In genomic region chr13:50365683-50366391, GRCh38 we compare ENCODE assay signal across 7 cellular contexts.
DNase-seq lines count a peak whose midpoint lies in the region; ATAC-seq and TF ChIP-seq lines count a peak whose summit lies in the region.

No MANE protein-coding gene starts in this region.

- CTCF ChIA-PET in Panc1 (lab: Charles Lee): no interaction called here
- CTCF ChIA-PET in MCF 10A (lab: Yijun Ruan, JAX): interaction anchor here (0.6 to 1.0 kb wide), 4 partner anchors 8 to 214 kb away, joined by 3 to 4 read pairs (median 4); no protein-coding TSS in a partner anchor

- intact Hi-C loops in Panc1 (cut with micrococcal nuclease; ENCODE audit: unreplicated experiment): no loop called here
- intact Hi-C loops in MCF 10A (cut with micrococcal nuclease): no loop called here

- peak overlapping the region; percentile 65 for H3K27ac Mint-ChIP-seq in MCF 10A (ENCODE audit: low read depth, unreplicated experiment)

- POLR2A ChIA-PET in Panc1 (lab: Charles Lee): no interaction called here
- POLR2A ChIA-PET in MCF 10A (lab: Yijun Ruan, JAX): interaction anchor here (0.5 to 2.7 kb wide), 14 partner anchors 8 to 241 kb away, joined by 3 to 9 read pairs (median 4); no protein-coding TSS in a partner anchor

- peaks cover 18% of the 10 kb centered on the region for H3K4me1 Mint-ChIP-seq in MCF 10A (ENCODE audit: insufficient read depth, unreplicated experiment)

- H3K9me3 Mint-ChIP-seq in MCF 10A (ENCODE audit: unreplicated experiment): no peaks in the 10 kb centered on the region

- no peak for TF ChIP-seq EP300 in gastroesophageal sphincter (IDR thresholded peaks at IDR 0.05)

- ATAC-seq in GM19397 (IDR thresholded peaks at IDR 0.05; ENCODE audit: unreplicated experiment): peak; percentile 60
- ATAC-seq in HG03342 (IDR thresholded peaks at IDR 0.05; ENCODE audit: unreplicated experiment): peak; percentile 47
- ATAC-seq in Panc1: peak; percentile 85
- ATAC-seq in gastroesophageal sphincter: no peak

- H3K4me3 ChIP-seq in Panc1 (ENCODE audit: low read depth in 2 of 2, low read length in 2 of 2): peak overlapping the region; percentile 1 to 42; a peak in 2 of 4 replicates
- H3K4me3 ChIP-seq in gastroesophageal sphincter: no peak overlapping the region
- H3K4me3 ChIP-seq in SJCRH30: no peak overlapping the region

- no peak for TF ChIP-seq POLR2A in gastroesophageal sphincter (IDR thresholded peaks at IDR 0.05)

- H3K4me3 Mint-ChIP-seq in MCF 10A (ENCODE audit: unreplicated experiment): peak overlapping the region; percentile 60

- 80 to 86% methylated on average over 1 to 8 of the region's 8 CpGs for WGBS in gastroesophageal sphincter (ENCODE audit: low coverage in 1 of 2), 2 donors

- no peak for DNase-seq in Panc1 (ENCODE audit: low read depth, low spot score)
- peak; percentile 82 for DNase-seq in MCF 10A (ENCODE audit: unreplicated experiment)
- DNase-seq in stimulated activated CD4-positive, alpha-beta T cell treated with anti-CD3 and anti-CD28 coated beads, Interleukin-12 subunit alpha, Interleukin-12 subunit beta, amount 100 ng/mL, for 24 hours (ENCODE audit: low read depth in 2 of 2): peak; percentile 18 to 34
- no peak for DNase-seq in SJCRH30

- H3K36me3 ChIP-seq in Panc1 (ENCODE audit: control insufficient read depth, insufficient read depth, low read length) (no peaks in the 10 kb centered on the region), gastroesophageal sphincter (no peaks in the 10 kb centered on the region), SJCRH30 (no peaks in the 10 kb centered on the region)

- TF ChIP-seq CTCF in Panc1 (IDR thresholded peaks at IDR 0.05) (no peak), MCF 10A (IDR thresholded peaks at IDR 0.05; ENCODE audit: unreplicated experiment) (no peak), gastroesophageal sphincter (IDR thresholded peaks at IDR 0.05) (no peak)

- in situ Hi-C loops in Panc1 (cut with HindIII; ENCODE audit: low pct_unique_long_range_greater_than_20kb, low sequenced_read_pairs): no loop called here

- H3K27me3 ChIP-seq in Panc1 (ENCODE audit: control insufficient read depth, insufficient read depth, low read length): no peaks in the 10 kb centered on the region
- H3K27me3 ChIP-seq in gastroesophageal sphincter: no peaks in the 10 kb centered on the region
- H3K27me3 ChIP-seq in SJCRH30: no peaks in the 10 kb centered on the region

- no TSS peak for BruUV-seq in Panc1 (replicated peaks; lab: Mats Ljungman, UMichigan)
- no TSS peak for BruUV-seq in MCF 10A (replicated peaks; lab: Mats Ljungman, UMichigan)

- H3K9me3 ChIP-seq in Panc1 (ENCODE audit: control insufficient read depth, insufficient read depth, low read depth, low read length): no peaks in the 10 kb centered on the region
- H3K9me3 ChIP-seq in gastroesophageal sphincter: no peaks in the 10 kb centered on the region
- H3K9me3 ChIP-seq in SJCRH30 (replicated peaks): no peaks in the 10 kb centered on the region

- H3K4me1 ChIP-seq in Panc1 (ENCODE audit: control insufficient read depth, insufficient read depth, low read length) (peaks cover 21% of the 10 kb centered on the region), gastroesophageal sphincter (no peaks in the 10 kb centered on the region), SJCRH30 (peaks cover 6% of the 10 kb centered on the region)

- no peaks in the 10 kb centered on the region for H3K36me3 Mint-ChIP-seq in MCF 10A (ENCODE audit: insufficient read depth, unreplicated experiment)

- H3K27ac ChIP-seq in Panc1 (ENCODE audit: low read length): peak overlapping the region; percentile 84
- H3K27ac ChIP-seq in gastroesophageal sphincter: no peak overlapping the region
- no peak overlapping the region for H3K27ac ChIP-seq in SJCRH30

- no peaks in the 10 kb centered on the region for H3K27me3 Mint-ChIP-seq in MCF 10A (ENCODE audit: insufficient read depth, unreplicated experiment)

Comparison
In these comparisons a context has a peak if more than half of its experiments do, and no peak if none do; other contexts are left out.
1. DNase-seq: peak in MCF 10A (single experiment) and stimulated activated CD4-positive, alpha-beta T cell treated with anti-CD3 and anti-CD28 coated beads, Interleukin-12 subunit alpha, Interleukin-12 subunit beta, amount 100 ng/mL, for 24 hours (2 of 2); none in Panc1 (single experiment) and SJCRH30 (0 of 2).
2. H3K4me3 ChIP-seq: peak in Panc1 (2 of 2); none in gastroesophageal sphincter (0 of 2) and SJCRH30 (single experiment).